ENCODE assay signal across 10 cellular contexts in the genomic region with DNA sequence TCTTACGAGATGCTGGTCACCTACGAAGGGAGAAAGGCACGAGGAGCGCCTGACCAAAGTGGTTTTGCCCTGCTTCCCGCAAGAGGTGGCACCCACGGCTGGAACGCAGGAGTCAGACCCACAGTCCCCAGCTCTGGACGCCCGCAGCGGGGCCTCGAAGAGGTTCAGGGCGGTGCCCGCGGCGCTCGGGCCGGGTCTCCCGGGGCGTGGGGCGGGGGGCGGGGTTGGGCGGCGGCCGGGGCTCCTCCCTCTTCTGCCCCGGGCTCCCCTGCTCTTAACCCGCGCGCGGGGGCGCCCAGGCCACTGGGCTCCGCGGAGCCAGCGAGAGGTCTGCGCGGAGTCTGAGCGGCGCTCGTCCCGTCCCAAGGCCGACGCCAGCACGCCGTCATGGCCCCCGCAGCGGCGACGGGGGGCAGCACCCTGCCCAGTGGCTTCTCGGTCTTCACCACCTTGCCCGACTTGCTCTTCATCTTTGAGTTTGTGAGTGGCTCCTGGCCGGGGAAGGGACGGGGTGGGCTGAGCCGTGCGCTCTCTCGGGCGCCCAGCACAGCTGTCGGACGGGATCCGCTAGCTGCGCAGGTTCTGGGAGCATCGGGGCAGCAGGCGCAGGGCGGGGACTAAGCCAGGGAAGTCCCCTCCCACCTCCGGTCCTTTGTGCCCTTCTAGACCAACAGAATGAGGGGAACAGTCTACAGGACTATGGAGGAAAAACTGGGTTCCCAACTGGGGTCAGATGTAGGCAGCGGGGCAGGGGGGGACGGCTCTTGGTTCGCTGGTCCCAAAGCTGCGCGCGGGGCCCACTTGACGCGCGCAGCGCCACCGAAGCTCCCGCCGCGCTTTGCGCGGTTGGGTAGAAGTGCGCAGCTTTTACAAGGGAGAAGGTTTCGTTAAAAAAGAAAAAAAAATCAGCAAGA. TPM values are rescaled to one million over a fixed set of nuclear protein-coding genes. Genes with fewer than 3 reads are reported as not detected.
DNase-seq lines count a peak whose midpoint lies in the region; ATAC-seq and TF ChIP-seq lines count a peak whose summit lies in the region.
"Had no signal": no experiment of that assay in that cellular context is flagged by ENCODE, and none has a peak within 500 bp of the region (broad histone marks: within the 10 kb centered on the region; RNA-seq: fewer than 3 reads in every experiment).

TSS of gene MAL (plus strand) at position 303 of the 914 bp plus-strand sequence. CDS start at position 388, 85 bp downstream.

- TF ChIP-seq CTCF in MM.1S (IDR thresholded peaks at IDR 0.05; ENCODE audit: low read length) (no peak), right atrium auricular region (IDR thresholded peaks at IDR 0.05) (no peak), BE2C (IDR thresholded peaks at IDR 0.05; ENCODE audit: low read depth, low read length) (no peak)

- H3F3A ChIP-seq in MM.1S (ENCODE audit: insufficient read depth, low read length): no peaks in the 10 kb centered on the region

- no peaks in the 10 kb centered on the region for H3K36me3 ChIP-seq in MM.1S (replicated peaks; ENCODE audit: insufficient read depth, low read length)
- H3K36me3 ChIP-seq in right atrium auricular region: no peaks in the 10 kb centered on the region
- H3K36me3 ChIP-seq in BE2C: no peaks in the 10 kb centered on the region

- H3K27me3 ChIP-seq in MM.1S (replicated peaks; ENCODE audit: insufficient read depth, low read length) (peaks cover 4% of the 10 kb centered on the region; the same call in 1 of the 2 replicates), right atrium auricular region (no peaks in the 10 kb centered on the region), BE2C (peaks cover 43% of the 10 kb centered on the region)

- peak; percentile 66 for DNase-seq in ELF-1 (ENCODE audit: low read depth, low spot score)
- DNase-seq in MM.1S: no peak
- DNase-seq in activated T-helper 1 cell treated with Interleukin-2 at 50 U/mL for 16 hours (ENCODE audit: low read depth): peak; percentile 60
- DNase-seq in right atrium auricular region (ENCODE audit: low spot score): no peak
- DNase-seq in sciatic nerve (ENCODE audit: low spot score): no peak
- DNase-seq in BE2C: no peak
- no peak for DNase-seq in mucosa of gallbladder (ENCODE audit: low spot score)
- no peak for DNase-seq in NOMO-1 treated with dmso at 0.1 percent for 144 hours (lab: John Stamatoyannopoulos, UW; ENCODE audit: unreplicated experiment)

- H3K9me3 ChIP-seq in MM.1S (replicated peaks; ENCODE audit: insufficient read depth, low read length) (no peaks in the 10 kb centered on the region), right atrium auricular region (no peaks in the 10 kb centered on the region), BE2C (no peaks in the 10 kb centered on the region)

- H3K4me1 ChIP-seq in MM.1S (ENCODE audit: low read length) (0 out of 2 replicates have a peak, but pooled peaks cover 6% of the 10 kb centered on the region), right atrium auricular region (peaks cover 0 to 29% of the 10 kb centered on the region in 2 donors), BE2C (no peaks in the 10 kb centered on the region)

- no peak within 1 kb of the TSS for H3K4me3 ChIP-seq in MM.1S (ENCODE audit: low read length)
- peak within 1 kb of the TSS; percentile 44 to 52 for H3K4me3 ChIP-seq in right atrium auricular region
- no peak within 1 kb of the TSS for H3K4me3 ChIP-seq in BE2C (ENCODE audit: low read depth, low read length)

- 0 out of 2 replicates have a peak within 1 kb of the TSS, but pooled peaks have one; percentile 23 for H2AFZ ChIP-seq in MM.1S (ENCODE audit: low read length)

- no peaks in the 10 kb centered on the region for H4K20me1 ChIP-seq in MM.1S (ENCODE audit: insufficient read depth, low read length)

- no peaks in the 10 kb centered on the region for H3K9me2 ChIP-seq in MM.1S (replicated peaks; ENCODE audit: insufficient read depth, low read length)

- peak; percentile 35 for ATAC-seq in sciatic nerve

- intact Hi-C loops in sciatic nerve (cut with DNase I): loop anchor here (10.0 kb wide), 1 partner anchor 49 kb away; no protein-coding TSS in a partner anchor

- H3K9ac ChIP-seq in MM.1S (ENCODE audit: low read length): no peak within 1 kb of the TSS

- H3K4me2 ChIP-seq in MM.1S (ENCODE audit: low read depth, low read length): no peak within 1 kb of the TSS

- no peaks in the 10 kb centered on the region for H3K79me2 ChIP-seq in MM.1S (ENCODE audit: low read length)

- H3K27ac ChIP-seq in MM.1S (ENCODE audit: low read length) (no peak within 1 kb of the TSS), right atrium auricular region (peak within 1 kb of the TSS; percentile 54 to 76)
- H3K27ac ChIP-seq: HL-60 had no signal

RNA-seq across cellular contexts. Expression of gene MAL, which starts in this region (rescaled TPM):
- total RNA-seq in right atrium auricular region (1 to 10 TPM; 7.4 to 8.7 TPM), sciatic nerve (241 TPM), mucosa of gallbladder (2.9 TPM)
- polyA plus RNA-seq in BE2C (2012; ENCODE audit: insufficient read depth, insufficient read length, low read depth): not detected
- total RNA-seq: pulmonary artery endothelial cell had no signal

Comparison
In these comparisons a context has a peak if more than half of its experiments do, and no peak if none do; other contexts are left out.
1. RNA of gene MAL (total RNA-seq): 241 TPM in sciatic nerve (single experiment); 7.4 to 8.7 TPM in right atrium auricular region and 2.9 TPM in mucosa of gallbladder (single experiment); every median in the first group is over 10 times any median in the second.
2. DNase-seq: peak in ELF-1 (single experiment) and activated T-helper 1 cell treated with Interleukin-2 at 50 U/mL for 16 hours (single experiment); none in MM.1S (single experiment), right atrium auricular region (single experiment), sciatic nerve (single experiment), BE2C (single experiment), mucosa of gallbladder (single experiment) and NOMO-1 treated with dmso at 0.1 percent for 144 hours (single experiment).
3. H3K4me3 ChIP-seq: peak in right atrium auricular region (2 of 2); none in MM.1S (single experiment) and BE2C (single experiment).